In the genomic region with DNA sequence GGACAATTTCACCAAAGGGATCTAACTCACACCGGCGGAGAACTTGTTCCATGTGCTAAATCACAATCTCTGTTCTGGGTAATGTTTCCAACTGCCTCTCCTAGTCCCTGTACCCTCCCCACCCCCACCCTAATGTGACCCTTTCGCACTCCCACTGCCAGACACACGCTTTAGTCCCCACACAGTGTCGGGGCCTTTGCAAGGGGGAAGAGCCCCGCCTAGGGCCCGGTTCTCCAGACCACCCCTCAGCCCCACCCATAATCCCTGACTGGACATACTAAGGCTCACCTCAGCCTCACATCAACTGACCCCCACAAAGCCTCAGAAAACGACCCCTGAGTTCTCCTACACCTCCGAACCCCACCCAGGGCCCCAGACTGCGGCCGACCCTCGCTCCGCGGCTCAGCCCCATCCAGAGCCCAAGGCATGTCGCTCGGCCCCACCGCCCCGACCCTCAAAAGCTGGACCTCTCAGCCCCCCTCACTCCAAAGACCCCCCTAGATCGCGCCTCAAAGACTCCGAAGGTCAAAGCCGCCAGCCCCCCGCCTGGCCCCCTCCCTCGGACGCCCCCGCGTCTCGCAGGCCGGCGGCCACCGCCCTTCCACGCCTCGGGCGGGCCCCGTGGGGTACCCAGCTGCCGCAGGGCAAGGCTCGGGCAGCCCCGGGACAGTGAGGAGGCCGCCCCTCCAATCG, we compare ENCODE assay signal across 8 cellular contexts.
A peak's percentile ranks its signal among the peaks of the same experiment; 100 is the strongest.
DNase-seq lines count a peak whose midpoint lies in the region; ATAC-seq lines count a peak whose summit lies in the region.

No MANE protein-coding gene starts in this region.

- H3K9ac ChIP-seq in HUES64 (ENCODE audit: low read depth, low read length): peak overlapping the region; percentile 87

- peak overlapping the region; percentile 88 for H3K4me3 ChIP-seq in HUES64 (ENCODE audit: low read length)
- peak overlapping the region; percentile 83 for H3K4me3 ChIP-seq in neuron (ENCODE audit: low read length)

- under 1% methylated on average over 39 of the region's 40 CpGs for WGBS in HUES64

- no peaks in the 10 kb centered on the region for H3K27me3 ChIP-seq in HUES64 (ENCODE audit: insufficient read depth, low read length)
- no peaks in the 10 kb centered on the region for H3K27me3 ChIP-seq in neuron (ENCODE audit: insufficient read depth, low read length)

- H3K9me3 ChIP-seq in HUES64 (ENCODE audit: insufficient read depth, low read depth, low read length): no peaks in the 10 kb centered on the region
- H3K9me3 ChIP-seq in neuron (ENCODE audit: low read length): no peaks in the 10 kb centered on the region

- H3K36me3 ChIP-seq in HUES64 (ENCODE audit: insufficient read depth, low read length): peaks cover 6% of the 10 kb centered on the region; the same call in 1 of the 2 replicates
- H3K36me3 ChIP-seq in neuron (ENCODE audit: insufficient read depth, low read length): peaks cover 9% of the 10 kb centered on the region

- peak overlapping the region; percentile 97 for H3K27ac ChIP-seq in HUES64 (ENCODE audit: low read depth, low read length)

- H2AFZ ChIP-seq in neuron (ENCODE audit: low read depth, low read length): peak overlapping the region; percentile 51

- H3K4me1 ChIP-seq in HUES64 (ENCODE audit: insufficient read depth, low read length) (peaks cover 14% of the 10 kb centered on the region; the same call in 1 of the 2 replicates), neuron (ENCODE audit: insufficient read depth, low read length) (peaks cover 19% of the 10 kb centered on the region)

- DNase-seq in COLO829 (ENCODE audit: low spot score): peak; percentile 36
- DNase-seq in activated CD8-positive, alpha-beta memory T cell treated with anti-CD3 and anti-CD28 coated beads, Interleukin-2, amount 50 U/mL, for 48 hours: peak; percentile 56
- DNase-seq in fibroblast of the conjunctiva (ENCODE audit: low read depth): peak; percentile 20
- DNase-seq in LoVo (ENCODE audit: low spot score): no peak

- ATAC-seq in GM19395 (IDR thresholded peaks at IDR 0.05; ENCODE audit: unreplicated experiment) (peak; percentile 41), GM18520 (IDR thresholded peaks at IDR 0.05; ENCODE audit: unreplicated experiment) (no peak)
